1 cellular context compared by ENCODE assay signal in the genomic region with DNA sequence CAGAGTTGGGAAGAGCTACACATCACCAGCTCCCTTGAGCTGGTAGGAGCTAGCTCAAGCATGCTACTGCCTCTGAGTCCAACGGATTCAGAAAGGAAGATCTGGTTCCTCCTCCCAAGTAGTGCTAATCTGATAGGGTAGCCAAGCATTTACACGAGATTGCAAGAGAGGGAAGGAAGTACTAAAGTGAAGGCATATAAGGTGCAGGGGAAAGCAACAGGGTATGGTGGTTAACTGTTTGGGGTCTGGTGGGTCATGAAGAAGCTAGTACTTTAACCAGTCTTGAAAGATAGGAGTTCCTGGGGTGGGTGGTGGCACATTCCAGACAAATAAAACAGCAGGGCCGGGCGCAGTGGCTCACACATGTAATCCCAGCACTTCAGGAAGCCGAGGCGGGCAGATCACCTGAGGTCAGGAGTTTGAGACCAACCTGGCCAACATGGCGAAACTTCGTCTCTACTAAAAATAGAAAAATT.
TF ChIP-seq lines count a peak whose summit lies in the region.

No MANE protein-coding gene starts in this region.

TF ChIP-seq in K562, 482 proteins besides CTCF, POLR2A, EP300 and RAD21 (continues in another document):
- TF ChIP-seq NR2C1 (IDR thresholded peaks at IDR 0.05), result no peak
- TF ChIP-seq NR2C1 (tag; IDR thresholded peaks at IDR 0.05), result 0 out of 2 replicates have a peak, but pooled peaks have one; percentile 36
- TF ChIP-seq, protein P1, sequence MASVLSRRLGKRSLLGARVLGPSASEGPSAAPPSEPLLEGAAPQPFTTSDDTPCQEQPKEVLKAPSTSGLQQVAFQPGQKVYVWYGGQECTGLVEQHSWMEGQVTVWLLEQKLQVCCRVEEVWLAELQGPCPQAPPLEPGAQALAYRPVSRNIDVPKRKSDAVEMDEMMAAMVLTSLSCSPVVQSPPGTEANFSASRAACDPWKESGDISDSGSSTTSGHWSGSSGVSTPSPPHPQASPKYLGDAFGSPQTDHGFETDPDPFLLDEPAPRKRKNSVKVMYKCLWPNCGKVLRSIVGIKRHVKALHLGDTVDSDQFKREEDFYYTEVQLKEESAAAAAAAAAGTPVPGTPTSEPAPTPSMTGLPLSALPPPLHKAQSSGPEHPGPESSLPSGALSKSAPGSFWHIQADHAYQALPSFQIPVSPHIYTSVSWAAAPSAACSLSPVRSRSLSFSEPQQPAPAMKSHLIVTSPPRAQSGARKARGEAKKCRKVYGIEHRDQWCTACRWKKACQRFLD (CRISPR knock-in tag; IDR thresholded peaks at IDR 0.05), result peak; percentile 70; the same call in 1 of the 2 replicates
- no peak for TF ChIP-seq KDM5B (IDR thresholded peaks at IDR 0.05; ENCODE audit: insufficient replicate concordance, low read depth, low read length)
- peak; percentile 90 for TF ChIP-seq CEBPG (CRISPR knock-in tag; IDR thresholded peaks at IDR 0.05)
- TF ChIP-seq CEBPG (tag; conservative IDR thresholded peaks at IDR 0.05 in 1 of 2, IDR thresholded peaks at IDR 0.05 in 1 of 2), result peak in 1 of 2 experiments; percentile 66; a peak in 1 of 4 replicates
- TF ChIP-seq PTTG1 (tag; IDR thresholded peaks at IDR 0.05; ENCODE audit: low read depth), result 0 out of 2 replicates have a peak, but pooled peaks have one; percentile 20
- TF ChIP-seq TRIM24 (IDR thresholded peaks at IDR 0.05), result peak in 1 of 2 experiments; percentile 27; a peak in 1 of 4 replicates
- TF ChIP-seq SPI1 (IDR thresholded peaks at IDR 0.05; ENCODE audit: borderline replicate concordance, low read depth, low read length), result peak; percentile 69; the same call in 1 of the 2 replicates
- peak; percentile 78 for TF ChIP-seq ZNF584 (CRISPR knock-in tag; IDR thresholded peaks at IDR 0.05; ENCODE audit: low read depth)
- TF ChIP-seq C11orf30 (IDR thresholded peaks at IDR 0.05; ENCODE audit: low read depth), result no peak
- TF ChIP-seq, protein P2, sequence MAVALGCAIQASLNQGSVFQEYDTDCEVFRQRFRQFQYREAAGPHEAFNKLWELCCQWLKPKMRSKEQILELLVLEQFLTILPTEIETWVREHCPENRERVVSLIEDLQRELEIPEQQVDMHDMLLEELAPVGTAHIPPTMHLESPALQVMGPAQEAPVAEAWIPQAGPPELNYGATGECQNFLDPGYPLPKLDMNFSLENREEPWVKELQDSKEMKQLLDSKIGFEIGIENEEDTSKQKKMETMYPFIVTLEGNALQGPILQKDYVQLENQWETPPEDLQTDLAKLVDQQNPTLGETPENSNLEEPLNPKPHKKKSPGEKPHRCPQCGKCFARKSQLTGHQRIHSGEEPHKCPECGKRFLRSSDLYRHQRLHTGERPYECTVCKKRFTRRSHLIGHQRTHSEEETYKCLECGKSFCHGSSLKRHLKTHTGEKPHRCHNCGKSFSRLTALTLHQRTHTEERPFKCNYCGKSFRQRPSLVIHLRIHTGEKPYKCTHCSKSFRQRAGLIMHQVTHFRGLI (CRISPR knock-in tag; IDR thresholded peaks at IDR 0.05), result peak; percentile 37; the same call in 1 of the 2 replicates
- TF ChIP-seq TFAM (CRISPR knock-in tag; conservative IDR thresholded peaks at IDR 0.05), result no peak
- TF ChIP-seq, protein P3, sequence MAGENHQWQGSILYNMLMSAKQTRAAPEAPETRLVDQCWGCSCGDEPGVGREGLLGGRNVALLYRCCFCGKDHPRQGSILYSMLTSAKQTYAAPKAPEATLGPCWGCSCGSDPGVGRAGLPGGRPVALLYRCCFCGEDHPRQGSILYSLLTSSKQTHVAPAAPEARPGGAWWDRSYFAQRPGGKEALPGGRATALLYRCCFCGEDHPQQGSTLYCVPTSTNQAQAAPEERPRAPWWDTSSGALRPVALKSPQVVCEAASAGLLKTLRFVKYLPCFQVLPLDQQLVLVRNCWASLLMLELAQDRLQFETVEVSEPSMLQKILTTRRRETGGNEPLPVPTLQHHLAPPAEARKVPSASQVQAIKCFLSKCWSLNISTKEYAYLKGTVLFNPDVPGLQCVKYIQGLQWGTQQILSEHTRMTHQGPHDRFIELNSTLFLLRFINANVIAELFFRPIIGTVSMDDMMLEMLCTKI (IDR thresholded peaks at IDR 0.05; ENCODE audit: partially characterized antibody), result no peak
- TF ChIP-seq, protein P4, sequence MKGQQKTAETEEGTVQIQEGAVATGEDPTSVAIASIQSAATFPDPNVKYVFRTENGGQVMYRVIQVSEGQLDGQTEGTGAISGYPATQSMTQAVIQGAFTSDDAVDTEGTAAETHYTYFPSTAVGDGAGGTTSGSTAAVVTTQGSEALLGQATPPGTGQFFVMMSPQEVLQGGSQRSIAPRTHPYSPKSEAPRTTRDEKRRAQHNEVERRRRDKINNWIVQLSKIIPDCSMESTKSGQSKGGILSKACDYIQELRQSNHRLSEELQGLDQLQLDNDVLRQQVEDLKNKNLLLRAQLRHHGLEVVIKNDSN (CRISPR knock-in tag; IDR thresholded peaks at IDR 0.05), result 0 out of 2 replicates have a peak, but pooled peaks have one; percentile 3
- peak; percentile 92; the same call in 1 of the 2 replicates for TF ChIP-seq ZNF589 (CRISPR knock-in tag; IDR thresholded peaks at IDR 0.05; ENCODE audit: low read depth)
- no peak for TF ChIP-seq ZNF551 (CRISPR knock-in tag; IDR thresholded peaks at IDR 0.05)
- TF ChIP-seq HDAC2 (IDR thresholded peaks at IDR 0.05), result peak; percentile 32; the same call in 1 of the 2 replicates
- TF ChIP-seq ZNF766 (CRISPR knock-in tag; conservative IDR thresholded peaks at IDR 0.05), result 0 out of 2 replicates have a peak, but pooled peaks have one; percentile 45
- TF ChIP-seq, protein P5, sequence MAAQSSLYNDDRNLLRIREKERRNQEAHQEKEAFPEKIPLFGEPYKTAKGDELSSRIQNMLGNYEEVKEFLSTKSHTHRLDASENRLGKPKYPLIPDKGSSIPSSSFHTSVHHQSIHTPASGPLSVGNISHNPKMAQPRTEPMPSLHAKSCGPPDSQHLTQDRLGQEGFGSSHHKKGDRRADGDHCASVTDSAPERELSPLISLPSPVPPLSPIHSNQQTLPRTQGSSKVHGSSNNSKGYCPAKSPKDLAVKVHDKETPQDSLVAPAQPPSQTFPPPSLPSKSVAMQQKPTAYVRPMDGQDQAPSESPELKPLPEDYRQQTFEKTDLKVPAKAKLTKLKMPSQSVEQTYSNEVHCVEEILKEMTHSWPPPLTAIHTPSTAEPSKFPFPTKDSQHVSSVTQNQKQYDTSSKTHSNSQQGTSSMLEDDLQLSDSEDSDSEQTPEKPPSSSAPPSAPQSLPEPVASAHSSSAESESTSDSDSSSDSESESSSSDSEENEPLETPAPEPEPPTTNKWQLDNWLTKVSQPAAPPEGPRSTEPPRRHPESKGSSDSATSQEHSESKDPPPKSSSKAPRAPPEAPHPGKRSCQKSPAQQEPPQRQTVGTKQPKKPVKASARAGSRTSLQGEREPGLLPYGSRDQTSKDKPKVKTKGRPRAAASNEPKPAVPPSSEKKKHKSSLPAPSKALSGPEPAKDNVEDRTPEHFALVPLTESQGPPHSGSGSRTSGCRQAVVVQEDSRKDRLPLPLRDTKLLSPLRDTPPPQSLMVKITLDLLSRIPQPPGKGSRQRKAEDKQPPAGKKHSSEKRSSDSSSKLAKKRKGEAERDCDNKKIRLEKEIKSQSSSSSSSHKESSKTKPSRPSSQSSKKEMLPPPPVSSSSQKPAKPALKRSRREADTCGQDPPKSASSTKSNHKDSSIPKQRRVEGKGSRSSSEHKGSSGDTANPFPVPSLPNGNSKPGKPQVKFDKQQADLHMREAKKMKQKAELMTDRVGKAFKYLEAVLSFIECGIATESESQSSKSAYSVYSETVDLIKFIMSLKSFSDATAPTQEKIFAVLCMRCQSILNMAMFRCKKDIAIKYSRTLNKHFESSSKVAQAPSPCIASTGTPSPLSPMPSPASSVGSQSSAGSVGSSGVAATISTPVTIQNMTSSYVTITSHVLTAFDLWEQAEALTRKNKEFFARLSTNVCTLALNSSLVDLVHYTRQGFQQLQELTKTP (IDR thresholded peaks at IDR 0.05; ENCODE audit: low read depth in 1 of 2, partially characterized antibody in 2 of 2), result peak in 1 of 2 experiments; percentile 46
- 0 out of 2 replicates have a peak, but pooled peaks have one; percentile 6 for TF ChIP-seq CXXC5 (CRISPR knock-in tag; IDR thresholded peaks at IDR 0.05)
- TF ChIP-seq RCOR1 (IDR thresholded peaks at IDR 0.05; ENCODE audit: borderline replicate concordance in 1 of 2, low read depth in 2 of 2, low read length in 2 of 2), result 0 out of 4 replicates have a peak, but pooled peaks of 1 of the 2 experiments have one; percentile 10
- peak; percentile 15; the same call in 1 of the 2 replicates for TF ChIP-seq SMARCA4 (IDR thresholded peaks at IDR 0.05)
- no peak for TF ChIP-seq ZNF436 (CRISPR knock-in tag; IDR thresholded peaks at IDR 0.05)
- peak; percentile 7; the same call in 1 of the 2 replicates for TF ChIP-seq ZNF239 (CRISPR knock-in tag; IDR thresholded peaks at IDR 0.05)
- TF ChIP-seq BMI1 (IDR thresholded peaks at IDR 0.05; ENCODE audit: low read length), result no peak
- peak; percentile 29; the same call in 1 of the 2 replicates for TF ChIP-seq ARID1B (IDR thresholded peaks at IDR 0.05)
- no peak for TF ChIP-seq BCOR (IDR thresholded peaks at IDR 0.05)
- TF ChIP-seq, protein P6, sequence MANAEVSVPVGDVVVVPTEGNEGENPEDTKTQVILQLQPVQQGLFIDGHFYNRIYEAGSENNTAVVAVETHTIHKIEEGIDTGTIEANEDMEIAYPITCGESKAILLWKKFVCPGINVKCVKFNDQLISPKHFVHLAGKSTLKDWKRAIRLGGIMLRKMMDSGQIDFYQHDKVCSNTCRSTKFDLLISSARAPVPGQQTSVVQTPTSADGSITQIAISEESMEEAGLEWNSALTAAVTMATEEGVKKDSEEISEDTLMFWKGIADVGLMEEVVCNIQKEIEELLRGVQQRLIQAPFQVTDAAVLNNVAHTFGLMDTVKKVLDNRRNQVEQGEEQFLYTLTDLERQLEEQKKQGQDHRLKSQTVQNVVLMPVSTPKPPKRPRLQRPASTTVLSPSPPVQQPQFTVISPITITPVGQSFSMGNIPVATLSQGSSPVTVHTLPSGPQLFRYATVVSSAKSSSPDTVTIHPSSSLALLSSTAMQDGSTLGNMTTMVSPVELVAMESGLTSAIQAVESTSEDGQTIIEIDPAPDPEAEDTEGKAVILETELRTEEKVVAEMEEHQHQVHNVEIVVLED (CRISPR knock-in tag; IDR thresholded peaks at IDR 0.05), result no peak
- peak; percentile 86 for TF ChIP-seq POLR2H (tag; IDR thresholded peaks at IDR 0.05; ENCODE audit: low read depth)
- peak; percentile 67 for TF ChIP-seq L3MBTL2 (IDR thresholded peaks at IDR 0.05)
- peak; percentile 49 for TF ChIP-seq GABPA (tag; conservative IDR thresholded peaks at IDR 0.05; ENCODE audit: low read depth)
- 0 out of 2 replicates have a peak, but pooled peaks have one; percentile 30 for TF ChIP-seq JUND (IDR thresholded peaks at IDR 0.05; ENCODE audit: borderline replicate concordance, low read depth, low read length)
- TF ChIP-seq JUND (tag; IDR thresholded peaks at IDR 0.05; ENCODE audit: borderline replicate concordance, low read depth, low read length), result no peak; the same call in 2 of the 3 replicates
- TF ChIP-seq OTX1 (CRISPR knock-in tag; IDR thresholded peaks at IDR 0.05), result 0 out of 2 replicates have a peak, but pooled peaks have one; percentile 21
- no peak for TF ChIP-seq ZNF263 (CRISPR knock-in tag; IDR thresholded peaks at IDR 0.05; ENCODE audit: borderline replicate concordance)
- TF ChIP-seq, protein P7, sequence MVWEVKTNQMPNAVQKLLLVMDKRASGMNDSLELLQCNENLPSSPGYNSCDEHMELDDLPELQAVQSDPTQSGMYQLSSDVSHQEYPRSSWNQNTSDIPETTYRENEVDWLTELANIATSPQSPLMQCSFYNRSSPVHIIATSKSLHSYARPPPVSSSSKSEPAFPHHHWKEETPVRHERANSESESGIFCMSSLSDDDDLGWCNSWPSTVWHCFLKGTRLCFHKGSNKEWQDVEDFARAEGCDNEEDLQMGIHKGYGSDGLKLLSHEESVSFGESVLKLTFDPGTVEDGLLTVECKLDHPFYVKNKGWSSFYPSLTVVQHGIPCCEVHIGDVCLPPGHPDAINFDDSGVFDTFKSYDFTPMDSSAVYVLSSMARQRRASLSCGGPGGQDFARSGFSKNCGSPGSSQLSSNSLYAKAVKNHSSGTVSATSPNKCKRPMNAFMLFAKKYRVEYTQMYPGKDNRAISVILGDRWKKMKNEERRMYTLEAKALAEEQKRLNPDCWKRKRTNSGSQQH (CRISPR knock-in tag; IDR thresholded peaks at IDR 0.05), result peak; percentile 48; the same call in 1 of the 2 replicates
- TF ChIP-seq GTF2E2 (tag; IDR thresholded peaks at IDR 0.05), result 0 out of 2 replicates have a peak, but pooled peaks have one; percentile 51
- no peak for TF ChIP-seq NFIX (CRISPR knock-in tag; IDR thresholded peaks at IDR 0.05; ENCODE audit: low read depth)
- TF ChIP-seq NRF1 (conservative IDR thresholded peaks at IDR 0.05 in 1 of 2, IDR thresholded peaks at IDR 0.05 in 1 of 2), result 0 out of 4 replicates have a peak, but pooled peaks have one; percentile 7 to 13
- no peak for TF ChIP-seq KHSRP (IDR thresholded peaks at IDR 0.05)
- TF ChIP-seq, protein P8, sequence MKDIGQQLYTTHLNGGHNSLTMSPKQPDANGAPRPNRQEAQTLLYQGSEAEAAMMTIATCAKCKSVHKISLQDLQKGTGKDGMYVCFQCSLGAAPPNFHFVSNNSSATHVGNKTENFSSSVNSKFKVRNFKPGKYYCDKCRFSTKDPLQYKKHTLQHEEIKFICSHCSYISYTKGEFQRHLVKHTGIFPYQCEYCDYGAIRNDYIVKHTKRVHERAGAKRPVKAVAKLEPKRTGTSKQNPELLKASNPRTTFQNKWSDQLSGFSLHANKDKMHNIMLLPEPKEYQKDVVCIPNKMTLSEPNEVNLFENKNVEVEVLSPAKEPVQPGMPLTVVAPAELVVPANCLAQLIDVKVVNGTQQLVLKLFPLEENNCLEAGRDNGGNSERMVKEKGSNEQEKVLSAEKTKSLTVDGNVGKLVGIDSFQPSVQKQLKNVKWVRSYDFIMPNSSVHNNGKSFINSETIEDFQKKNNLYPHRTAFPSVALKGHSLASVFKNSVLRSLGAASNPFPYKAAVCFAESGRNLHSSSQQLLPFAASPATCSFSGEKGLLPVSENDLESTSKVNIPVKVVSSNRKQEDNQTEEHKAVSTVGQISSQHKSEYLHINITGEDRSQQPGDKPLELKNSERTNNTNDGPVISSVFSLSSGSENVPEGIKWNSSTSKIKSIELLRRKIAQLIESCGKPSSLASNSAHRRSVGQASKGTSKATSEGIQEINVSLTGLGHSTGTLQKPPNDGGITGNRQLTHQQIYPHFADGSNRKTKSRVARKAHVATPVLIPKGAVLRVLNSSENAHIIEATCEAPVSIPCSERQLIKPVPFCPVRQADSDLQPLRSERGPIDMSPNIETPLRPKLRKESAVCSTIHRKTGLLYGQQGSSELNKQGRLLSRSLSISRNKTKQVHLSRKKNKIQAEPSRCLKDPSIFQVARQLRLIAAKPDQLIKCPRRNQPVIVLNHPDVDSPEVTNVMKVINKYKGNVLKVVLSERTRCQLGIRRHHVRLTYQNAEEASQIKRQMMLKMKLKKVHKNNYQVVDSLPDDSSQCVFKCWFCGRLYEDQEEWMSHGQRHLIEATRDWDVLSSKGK (CRISPR knock-in tag; IDR thresholded peaks at IDR 0.05), result no peak
- TF ChIP-seq SMAD4 (CRISPR knock-in tag; conservative IDR thresholded peaks at IDR 0.05), result peak; percentile 15; the same call in 1 of the 2 replicates
- TF ChIP-seq, protein P9, sequence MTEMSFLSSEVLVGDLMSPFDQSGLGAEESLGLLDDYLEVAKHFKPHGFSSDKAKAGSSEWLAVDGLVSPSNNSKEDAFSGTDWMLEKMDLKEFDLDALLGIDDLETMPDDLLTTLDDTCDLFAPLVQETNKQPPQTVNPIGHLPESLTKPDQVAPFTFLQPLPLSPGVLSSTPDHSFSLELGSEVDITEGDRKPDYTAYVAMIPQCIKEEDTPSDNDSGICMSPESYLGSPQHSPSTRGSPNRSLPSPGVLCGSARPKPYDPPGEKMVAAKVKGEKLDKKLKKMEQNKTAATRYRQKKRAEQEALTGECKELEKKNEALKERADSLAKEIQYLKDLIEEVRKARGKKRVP (CRISPR knock-in tag; IDR thresholded peaks at IDR 0.05), result peak; percentile 90
- TF ChIP-seq ATF7 (IDR thresholded peaks at IDR 0.05), result 0 out of 2 replicates have a peak, but pooled peaks have one; percentile 25
